Comparison of ENCODE assay signal across 18 cellular contexts in the genomic region with DNA sequence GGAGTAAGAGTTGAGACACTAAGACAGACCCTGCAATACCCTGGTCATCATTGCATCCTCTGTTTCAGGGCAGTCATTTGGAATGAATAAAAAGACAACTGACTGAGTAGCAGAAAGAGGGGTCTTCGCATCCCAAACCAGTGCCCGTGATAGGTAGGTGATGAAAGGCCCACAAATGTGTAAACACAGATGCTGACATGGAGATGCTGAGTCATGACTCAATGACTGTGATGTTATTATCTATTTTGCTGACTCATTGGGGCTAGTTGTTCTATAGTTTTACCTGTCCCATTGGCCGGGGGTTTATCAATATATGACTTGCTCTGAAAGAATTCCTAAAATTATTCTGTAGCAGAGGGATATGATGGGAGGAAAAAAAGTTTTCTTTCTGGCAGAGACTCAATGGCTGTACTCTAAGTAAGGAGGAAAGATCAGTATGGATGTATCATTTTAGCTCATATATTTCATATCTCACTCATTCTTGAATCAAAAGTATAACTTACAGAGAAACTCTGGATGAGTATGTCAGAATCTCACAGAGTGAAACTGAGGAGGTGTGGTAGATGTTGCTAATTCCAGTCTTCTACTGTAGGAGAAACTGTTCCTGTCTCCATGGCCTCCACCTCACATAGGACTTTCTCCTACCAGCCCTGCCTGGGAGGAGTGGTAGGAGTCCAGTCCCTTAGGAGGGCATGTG.
A peak's percentile ranks its signal among the peaks of the same experiment; 100 is the strongest.
DNase-seq lines count a peak whose midpoint lies in the region; ATAC-seq, FAIRE-seq and TF ChIP-seq lines count a peak whose summit lies in the region.
"Had no signal": no experiment of that assay in that cellular context is flagged by ENCODE, and none has a peak within 500 bp of the region (broad histone marks: within the 10 kb centered on the region; RNA-seq: fewer than 3 reads in every experiment).

No MANE protein-coding gene starts in this region.

- no TSS peak for BruUV-seq in PC-9 (replicated peaks; lab: Mats Ljungman, UMichigan)

- no peak for FAIRE-seq in A549 (lab: Jason Lieb, UNC)

- DNase-seq in A549 (ENCODE audit: low read depth in 1 of 2, low spot score in 1 of 2), result peak in 1 of 2 experiments; percentile 52
- peak; percentile 32 for DNase-seq in EH (ENCODE audit: low read depth)
- DNase-seq in PC-9, result peak in 1 of 2 experiments; percentile 56
- peak; percentile 64 for DNase-seq in epithelial cell of esophagus (ENCODE audit: low read depth)
- no peak for DNase-seq in CD1c-positive myeloid dendritic cell (ENCODE audit: extremely low spot score)
- DNase-seq in HuH-7.5 (ENCODE audit: low spot score), result no peak
- DNase-seq: activated CD4-positive, alpha-beta T cell treated with anti-CD3 and anti-CD28 coated beads, Interleukin-2, amount 50 U/mL, for 1 hour; adrenal gland; BE2C; DMS153; immature natural killer cell; midbrain; NCI-H2107; SHP77 treated with DMSO at 0.1 percent for 48 hours; stimulated activated CD4-positive, alpha-beta T cell treated with anti-CD3 and anti-CD28 coated beads, Interleukin-2, amount 100 ng/mL, for 24 hours had no signal

- peaks cover 9% of the 10 kb centered on the region; the same call in 2 of the 3 replicates for H3K9me3 ChIP-seq in A549
- H3K9me3 ChIP-seq in PC-9 (ENCODE audit: insufficient read depth, low read depth), result no peaks in the 10 kb centered on the region
- H3K9me3 ChIP-seq: adrenal gland, BE2C, right atrium auricular region had no signal

- H4K20me1 ChIP-seq in PC-9 (ENCODE audit: insufficient read depth), result no peaks in the 10 kb centered on the region

- no peaks in the 10 kb centered on the region for H3F3A ChIP-seq in PC-9 (ENCODE audit: insufficient read depth, low read depth)

- H3K4me1 ChIP-seq in A549, result peaks cover 30% of the 10 kb centered on the region
- H3K4me1 ChIP-seq in PC-9 (replicated peaks; ENCODE audit: insufficient read depth), result peaks cover 9% of the 10 kb centered on the region; the same call in 1 of the 2 replicates
- H3K4me1 ChIP-seq: adrenal gland, BE2C, right atrium auricular region had no signal

- H3K79me2 ChIP-seq in PC-9 (ENCODE audit: low read depth), result no peaks in the 10 kb centered on the region

- no peaks in the 10 kb centered on the region for H3K36me3 ChIP-seq in PC-9 (ENCODE audit: low read depth)
- H3K36me3 ChIP-seq: adrenal gland, BE2C, right atrium auricular region had no signal

- CTCF ChIA-PET in A549 (lab: Yijun Ruan, JAX), result no interaction called here
- CTCF ChIA-PET in PC-9 (lab: Charles Lee), result no interaction called here

- no peaks in the 10 kb centered on the region for H3K27me3 ChIP-seq in PC-9 (ENCODE audit: insufficient read depth, low read depth)
- H3K27me3 ChIP-seq: adrenal gland, BE2C, right atrium auricular region had no signal

- no peaks in the 10 kb centered on the region; the same call in 1 of the 2 replicates for H3K9me2 ChIP-seq in PC-9 (ENCODE audit: insufficient read depth)

- intact Hi-C loops in PC-9 (cut with micrococcal nuclease; ENCODE audit: unreplicated experiment), result no loop called here

- POLR2A ChIA-PET in A549 (lab: Yijun Ruan, JAX) (no interaction called here), PC-9 (lab: Charles Lee; ENCODE audit: unreplicated experiment) (interaction anchor here (0.6 to 0.7 kb wide), 2 partner anchors 72 to 803 kb away, joined by 6 read pairs; partner anchors contain the start of gene ATG5)

- no peak for TF ChIP-seq CTCF in A549 (IDR thresholded peaks at IDR 0.05)
- no peak for TF ChIP-seq CTCF in PC-9 (conservative IDR thresholded peaks at IDR 0.05)
- no peak for TF ChIP-seq CTCF in epithelial cell of esophagus (IDR thresholded peaks at IDR 0.05; ENCODE audit: insufficient read depth, low read depth, low read length, missing control alignments)

- no peak for TF ChIP-seq RAD21 in A549 (conservative IDR thresholded peaks at IDR 0.05 in 1 of 2, IDR thresholded peaks at IDR 0.05 in 1 of 2)

- peak overlapping the region; percentile 26 for H2AFZ ChIP-seq in PC-9

- WGBS in A549 (ENCODE audit: missing lambda C conversion rate), result 28% methylated on average over 3 of the region's 3 CpGs

- H3K4me2 ChIP-seq in A549, result peak overlapping the region; percentile 26; the same call in 1 of the 3 replicates
- no peak overlapping the region for H3K4me2 ChIP-seq in PC-9

- H3K4me3 ChIP-seq in A549 (no peak overlapping the region), PC-9 (no peak overlapping the region), epithelial cell of esophagus (ENCODE audit: low read length) (no peak overlapping the region)
- H3K4me3 ChIP-seq: adrenal gland, right atrium auricular region had no signal

- TF ChIP-seq EP300 in A549 (IDR thresholded peaks at IDR 0.05), result no peak

- no peak for TF ChIP-seq POLR2A in A549 (IDR thresholded peaks at IDR 0.05; ENCODE audit: low read length)

- ATAC-seq in A549 (no peak), HG03521 (IDR thresholded peaks at IDR 0.05; ENCODE audit: unreplicated experiment) (no peak), GM19463 (IDR thresholded peaks at IDR 0.05; ENCODE audit: unreplicated experiment) (no peak)

- H3K27ac ChIP-seq in A549 (peak overlapping the region; percentile 75 to 85), PC-9 (peak overlapping the region; percentile 26; the same call in 1 of the 2 replicates)
- H3K27ac ChIP-seq: adrenal gland, right atrium auricular region had no signal

TF ChIP-seq in A549, 52 proteins besides CTCF, POLR2A, EP300 and RAD21:
- 0 out of 2 replicates have a peak, but pooled peaks have one; percentile 18 for TF ChIP-seq HEYL (CRISPR knock-in tag; IDR thresholded peaks at IDR 0.05)
- TF ChIP-seq EHMT2 (IDR thresholded peaks at IDR 0.05; ENCODE audit: low read depth), result no peak
- 0 out of 2 replicates have a peak, but pooled peaks have one; percentile 7 for TF ChIP-seq JUNB (IDR thresholded peaks at IDR 0.05)
- no peak for TF ChIP-seq CEBPB (IDR thresholded peaks at IDR 0.05)
- peak; percentile 99 for TF ChIP-seq MAFK (IDR thresholded peaks at IDR 0.05; ENCODE audit: partially characterized antibody)
- TF ChIP-seq ZNF302 (CRISPR knock-in tag; IDR thresholded peaks at IDR 0.05), result 0 out of 2 replicates have a peak, but pooled peaks have one; percentile 9
- peak; percentile 98 for TF ChIP-seq NFE2L2 (conservative IDR thresholded peaks at IDR 0.05; ENCODE audit: low read length)
- TF ChIP-seq RNF2 (IDR thresholded peaks at IDR 0.05; ENCODE audit: borderline replicate concordance, low read depth), result no peak
- TF ChIP-seq, protein P1, sequence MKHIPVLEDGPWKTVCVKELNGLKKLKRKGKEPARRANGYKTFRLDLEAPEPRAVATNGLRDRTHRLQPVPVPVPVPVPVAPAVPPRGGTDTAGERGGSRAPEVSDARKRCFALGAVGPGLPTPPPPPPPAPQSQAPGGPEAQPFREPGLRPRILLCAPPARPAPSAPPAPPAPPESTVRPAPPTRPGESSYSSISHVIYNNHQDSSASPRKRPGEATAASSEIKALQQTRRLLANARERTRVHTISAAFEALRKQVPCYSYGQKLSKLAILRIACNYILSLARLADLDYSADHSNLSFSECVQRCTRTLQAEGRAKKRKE (CRISPR knock-in tag; IDR thresholded peaks at IDR 0.05; ENCODE audit: low read depth), result peak; percentile 71; the same call in 1 of the 2 replicates
- TF ChIP-seq FOSL2 (IDR thresholded peaks at IDR 0.05), result no peak
- TF ChIP-seq FOSL2 (CRISPR knock-in tag; IDR thresholded peaks at IDR 0.05), result peak; percentile 82
- TF ChIP-seq EHF (CRISPR knock-in tag; IDR thresholded peaks at IDR 0.05), result peak; percentile 69; the same call in 1 of the 2 replicates
- no peak; the same call in 1 of the 2 replicates for TF ChIP-seq HOXB5 (CRISPR knock-in tag; IDR thresholded peaks at IDR 0.05)
- TF ChIP-seq HOXB13 (CRISPR knock-in tag; IDR thresholded peaks at IDR 0.05; ENCODE audit: low read depth), result 0 out of 2 replicates have a peak, but pooled peaks have one; percentile 30
- TF ChIP-seq CBX8 (IDR thresholded peaks at IDR 0.05), result no peak
- TF ChIP-seq HMGXB4 (CRISPR knock-in tag; IDR thresholded peaks at IDR 0.05; ENCODE audit: borderline replicate concordance), result no peak

Comparison
In these comparisons a context has a peak if more than half of its experiments do, and no peak if none do; other contexts are left out.
1. DNase-seq: peak in EH (single experiment) and epithelial cell of esophagus (single experiment); none in CD1c-positive myeloid dendritic cell (single experiment) and HuH-7.5 (single experiment).